Comparison of ENCODE assay signal across 27 cellular contexts in the genomic region with DNA sequence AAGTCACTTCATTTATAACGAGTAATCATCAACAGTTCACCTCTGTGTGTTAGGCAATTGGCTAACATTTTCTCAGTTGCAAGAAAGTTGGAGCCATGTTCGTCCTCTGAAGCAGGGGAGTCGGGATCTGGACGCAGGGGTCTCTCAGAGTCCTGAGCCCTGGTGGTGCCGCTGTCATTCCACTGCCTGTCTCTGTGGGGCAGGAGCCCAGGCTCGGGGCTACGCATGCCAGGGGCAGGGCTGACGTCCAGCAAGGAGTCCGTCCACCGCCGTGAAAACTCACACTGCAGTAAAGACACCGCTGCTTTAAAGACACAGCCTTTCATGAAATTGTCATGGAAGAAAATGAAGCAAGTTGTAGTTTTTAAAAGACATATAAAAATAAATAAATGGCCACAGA.
"Had no signal": no experiment of that assay in that cellular context is flagged by ENCODE, and none has a peak within 500 bp of the region (broad histone marks: within the 10 kb centered on the region; RNA-seq: fewer than 3 reads in every experiment).

No MANE protein-coding gene starts in this region.

- ATAC-seq: activated CD8-positive, alpha-beta memory T cell treated with anti-CD3 and anti-CD28 coated beads, Interleukin-2, amount 10 ng/mL, durations not matched to agents 7 days and 5 days; activated naive CD4-positive, alpha-beta T cell treated with anti-CD3 and anti-CD28 coated beads, Interleukin-2, amount 50 U/mL, for 72 hours; activated naive CD8-positive, alpha-beta T cell treated with anti-CD3 and anti-CD28 coated beads, Interleukin-2, amount 50 U/mL, for 24 hours; activated T-cell treated with anti-CD3 and anti-CD28 coated beads, Interleukin-2, amount 50 U/mL, for 4 hours; body of pancreas; Panc1; T-cell had no signal

- H3K4me3 Mint-ChIP-seq: activated B cell treated with CpG ODN at 0.5 μM for 24 hours; activated CD4-positive, alpha-beta T cell treated with anti-CD3 and anti-CD28 coated beads, Interleukin-2, amount 10 ng/mL, durations not matched to agents 24 days and 14 days; activated CD8-positive, alpha-beta memory T cell treated with anti-CD3 and anti-CD28 coated beads, Interleukin-2, amount 10 ng/mL, durations not matched to agents 7 days and 5 days; activated naive CD8-positive, alpha-beta T cell treated with anti-CD3 and anti-CD28 coated beads, Interleukin-2, amount 50 U/mL, for 24 hours; activated T-cell treated with anti-CD3 and anti-CD28 coated beads, Interleukin-2, amount 50 U/mL, for 4 hours; central memory CD8-positive, alpha-beta T cell; T-cell had no signal

- H3K9me3 ChIP-seq: ascending aorta, body of pancreas, SJSA1 had no signal

- H3K27ac Mint-ChIP-seq: activated B cell treated with CpG ODN at 0.5 μM for 24 hours; activated CD4-positive, alpha-beta T cell treated with anti-CD3 and anti-CD28 coated beads, Interleukin-2, amount 10 ng/mL, durations not matched to agents 24 days and 14 days; activated CD8-positive, alpha-beta memory T cell treated with anti-CD3 and anti-CD28 coated beads, Interleukin-2, amount 10 ng/mL, durations not matched to agents 7 days and 5 days; activated naive CD4-positive, alpha-beta T cell treated with anti-CD3 and anti-CD28 coated beads, Interleukin-2, amount 50 U/mL, for 72 hours; activated naive CD8-positive, alpha-beta T cell treated with anti-CD3 and anti-CD28 coated beads, Interleukin-2, amount 50 U/mL, for 24 hours; T-cell had no signal

- H3K9me3 Mint-ChIP-seq: activated B cell treated with CpG ODN at 0.5 μM for 24 hours; activated CD4-positive, alpha-beta T cell treated with anti-CD3 and anti-CD28 coated beads, Interleukin-2, amount 10 ng/mL, durations not matched to agents 24 days and 14 days had no signal

- H3K4me1 Mint-ChIP-seq: activated B cell treated with CpG ODN at 0.5 μM for 24 hours; activated CD4-positive, alpha-beta T cell treated with anti-CD3 and anti-CD28 coated beads, Interleukin-2, amount 10 ng/mL, durations not matched to agents 24 days and 14 days; activated CD8-positive, alpha-beta memory T cell treated with anti-CD3 and anti-CD28 coated beads, Interleukin-2, amount 10 ng/mL, durations not matched to agents 7 days and 5 days; activated naive CD8-positive, alpha-beta T cell treated with anti-CD3 and anti-CD28 coated beads, Interleukin-2, amount 50 U/mL, for 24 hours; central memory CD8-positive, alpha-beta T cell; T-cell had no signal

- H3K27ac ChIP-seq: ascending aorta, body of pancreas, RWPE1, SJSA1 had no signal

- H3K4me3 ChIP-seq: ascending aorta, body of pancreas, SJSA1 had no signal

- DNase-seq: activated B cell treated with CpG ODN at 0.5 μM for 24 hours; activated CD4-positive, alpha-beta T cell treated with anti-CD3 and anti-CD28 coated beads for 1 hour; activated CD4-positive, alpha-beta T cell treated with anti-CD3 and anti-CD28 coated beads, Interleukin-2, amount 10 ng/mL, durations not matched to agents 24 days and 14 days; activated CD4-positive, alpha-beta T cell treated with anti-CD3 and anti-CD28 coated beads, Interleukin-2, amount 50 U/mL, for 48 hours; activated CD8-positive, alpha-beta memory T cell treated with anti-CD3 and anti-CD28 coated beads, Interleukin-2, amount 10 ng/mL, durations not matched to agents 7 days and 5 days; activated effector memory CD4-positive, alpha-beta T cell treated with anti-CD3 and anti-CD28 coated beads, Interleukin-2, amount 50 U/mL, for 16 hours; activated naive CD4-positive, alpha-beta T cell treated with Interleukin-2 at 50 U/mL for 16 hours; activated naive CD8-positive, alpha-beta T cell treated with anti-CD3 and anti-CD28 coated beads, Interleukin-2, amount 50 U/mL, for 24 hours; activated T-cell treated with anti-CD3 and anti-CD28 coated beads, Interleukin-2, amount 50 U/mL, for 4 hours; amniotic stem cell; body of pancreas; MM.1S; NCI-H1048; NCI-H187 treated with DMSO at 0.1 percent for 48 hours; NCI-H2171; NCI-H345; NCI-H510A; NCI-H69; T-cell; T-helper 2 cell; T1000 had no signal

- H3K27me3 Mint-ChIP-seq: activated B cell treated with CpG ODN at 0.5 μM for 24 hours; activated CD4-positive, alpha-beta T cell treated with anti-CD3 and anti-CD28 coated beads, Interleukin-2, amount 10 ng/mL, durations not matched to agents 24 days and 14 days; activated CD8-positive, alpha-beta memory T cell treated with anti-CD3 and anti-CD28 coated beads, Interleukin-2, amount 10 ng/mL, durations not matched to agents 7 days and 5 days; activated naive CD8-positive, alpha-beta T cell treated with anti-CD3 and anti-CD28 coated beads, Interleukin-2, amount 50 U/mL, for 24 hours; central memory CD8-positive, alpha-beta T cell; T-cell had no signal

- H3K36me3 Mint-ChIP-seq: activated CD8-positive, alpha-beta memory T cell treated with anti-CD3 and anti-CD28 coated beads, Interleukin-2, amount 10 ng/mL, durations not matched to agents 7 days and 5 days; activated naive CD4-positive, alpha-beta T cell treated with anti-CD3 and anti-CD28 coated beads, Interleukin-2, amount 50 U/mL, for 72 hours; T-cell had no signal

- H3K27me3 ChIP-seq: ascending aorta, body of pancreas, SJSA1 had no signal

- H3K4me1 ChIP-seq: ascending aorta, body of pancreas, SJSA1 had no signal

- H3K36me3 ChIP-seq: ascending aorta, SJSA1 had no signal
